In genomic region chr14:24875203-24875840, GRCh38 we compare ENCODE assay signal across 17 cellular contexts.
"Had no signal": no experiment of that assay in that cellular context is flagged by ENCODE, and none has a peak within 500 bp of the region (broad histone marks: within the 10 kb centered on the region; RNA-seq: fewer than 3 reads in every experiment).

No MANE protein-coding gene starts in this region.

- H3K9ac ChIP-seq: neural progenitor cell had no signal

- H3K36me3 ChIP-seq: neural progenitor cell, pancreas, transverse colon had no signal

- H3K27ac ChIP-seq: neural progenitor cell, VCaP had no signal

- DNase-seq: activated CD4-positive, alpha-beta memory T cell treated with anti-CD3 and anti-CD28 coated beads for 36 hours; activated CD4-positive, alpha-beta T cell treated with anti-CD3 and anti-CD28 coated beads for 1 hour; activated CD8-positive, alpha-beta memory T cell treated with anti-CD3 and anti-CD28 coated beads, Interleukin-2, amount 10 ng/mL, durations not matched to agents 7 days and 5 days; activated naive CD4-positive, alpha-beta T cell treated with anti-CD3 and anti-CD28 coated beads for 36 hours; activated T-cell treated with anti-CD3 and anti-CD28 coated beads, Interleukin-2, amount 50 U/mL, for 1 hour; foreskin fibroblast; immature natural killer cell; left colon; pancreas; stimulated activated CD4-positive, alpha-beta T cell treated with anti-CD3 and anti-CD28 coated beads, Interleukin-2, amount 100 ng/mL, for 48 hours; T-helper 1 cell; transverse colon had no signal

- H3K4me3 ChIP-seq: lung, neural progenitor cell, pancreas, transverse colon had no signal

- H2AFZ ChIP-seq: neural progenitor cell had no signal

- H3K9me3 ChIP-seq: pancreas, transverse colon had no signal

- H3K27me3 ChIP-seq: neural progenitor cell, pancreas, transverse colon had no signal

- H3K4me2 ChIP-seq: neural progenitor cell had no signal

- ATAC-seq: activated CD8-positive, alpha-beta memory T cell treated with anti-CD3 and anti-CD28 coated beads, Interleukin-2, amount 10 ng/mL, durations not matched to agents 7 days and 5 days; esophagus mucosa; stimulated activated memory B cell treated with anti-CD40 and anti-IgM and Interleukin-4, amounts not matched to agents 10 μg/mL and 1 μg/mL and 100 μg/mL, for 72 hours had no signal
